Comparison of ENCODE assay signal across 1 cellular context in the genomic region with DNA sequence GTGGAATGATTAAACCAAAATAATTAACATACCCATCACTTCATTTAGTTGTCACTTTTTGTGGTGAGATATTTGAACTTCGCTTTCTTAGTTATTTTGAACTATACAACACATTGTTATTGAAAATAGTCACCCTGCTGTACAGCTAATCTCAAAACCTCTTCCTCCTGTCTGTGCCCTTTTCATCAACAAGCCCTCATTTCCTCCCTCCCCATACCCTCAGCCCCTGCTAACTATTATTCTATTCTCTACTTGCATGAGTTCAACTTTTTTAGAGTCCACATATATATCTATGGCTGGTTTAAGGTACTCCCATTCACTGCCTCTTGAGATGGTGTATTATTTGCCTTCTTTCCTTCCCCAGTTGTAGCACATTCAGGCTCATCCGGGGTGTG.
TF ChIP-seq lines count a peak whose summit lies in the region.

No MANE protein-coding gene starts in this region.

TF ChIP-seq in IMR-90, 13 proteins besides CTCF, POLR2A, EP300 and RAD21:
- no peak for TF ChIP-seq RFX5 (IDR thresholded peaks at IDR 0.05; ENCODE audit: low read depth, low read length)
